ENCODE assay signal across 17 cellular contexts in the genomic region with DNA sequence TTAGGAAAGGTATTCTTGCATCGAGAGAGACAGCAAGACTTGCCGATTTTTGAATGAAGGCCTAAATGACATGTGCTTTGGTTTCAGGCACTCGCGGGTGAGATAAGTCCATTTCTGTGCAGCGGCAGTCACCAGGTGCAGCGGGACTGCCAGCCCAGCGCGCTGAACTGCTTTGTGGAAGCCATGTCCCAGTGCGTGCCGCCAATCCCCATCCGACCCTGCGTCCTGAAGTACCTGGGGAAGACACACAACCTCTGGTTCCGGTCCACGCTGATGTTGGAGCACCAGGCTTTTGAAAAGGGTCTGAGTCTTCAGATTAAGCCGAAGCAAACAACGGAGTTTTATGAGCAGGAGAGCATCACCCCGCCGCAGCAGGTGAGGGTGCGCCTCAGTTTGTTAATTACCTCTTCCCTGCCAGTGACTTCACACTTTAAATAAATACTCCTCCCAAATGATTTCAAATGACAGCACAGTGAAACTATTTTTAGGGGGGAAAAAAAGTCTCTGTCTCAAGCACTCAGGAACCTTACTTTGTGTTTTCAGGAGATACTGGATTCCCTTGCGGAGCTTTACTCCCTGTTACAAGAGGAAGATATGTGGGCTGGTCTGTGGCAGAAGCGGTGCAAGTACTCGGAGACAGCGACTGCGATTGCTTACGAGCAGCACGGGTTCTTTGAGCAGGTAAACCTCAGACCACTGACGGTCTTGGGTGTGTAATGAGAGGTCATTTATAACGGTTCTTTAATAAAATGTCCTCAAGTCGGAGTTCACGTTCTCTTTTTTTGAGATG.
DNase-seq lines count a peak whose midpoint lies in the region; ATAC-seq and TF ChIP-seq lines count a peak whose summit lies in the region.
"Had no signal": no experiment of that assay in that cellular context is flagged by ENCODE, and none has a peak within 500 bp of the region (broad histone marks: within the 10 kb centered on the region; RNA-seq: fewer than 3 reads in every experiment).

No MANE protein-coding gene starts in this region.

- no peak for TF ChIP-seq EP300 in tibial nerve (IDR thresholded peaks at IDR 0.05)

- no peak overlapping the region for H3K4me3 ChIP-seq in left ventricle myocardium inferior
- no peak overlapping the region for H3K4me3 ChIP-seq in right atrium auricular region
- no peak overlapping the region for H3K4me3 ChIP-seq in osteoblast (ENCODE audit: insufficient read depth, low read length)
- no peak overlapping the region for H3K4me3 ChIP-seq in upper lobe of right lung
- H3K4me3 ChIP-seq in tibial nerve, result no peak overlapping the region
- H3K4me3 ChIP-seq: A549, GM23338 had no signal

- H3K36me3 Mint-ChIP-seq in activated CD8-positive, alpha-beta memory T cell treated with anti-CD3 and anti-CD28 coated beads, Interleukin-2, amount 10 ng/mL, durations not matched to agents 7 days and 5 days, result peaks cover 52% of the 10 kb centered on the region

- H3K36me3 ChIP-seq in left ventricle myocardium inferior, result peaks cover 96% of the 10 kb centered on the region
- H3K36me3 ChIP-seq in right atrium auricular region, result peaks cover 81% of the 10 kb centered on the region
- H3K36me3 ChIP-seq in osteoblast (ENCODE audit: insufficient read depth, low read length), result peaks cover 92% of the 10 kb centered on the region
- H3K36me3 ChIP-seq in upper lobe of right lung, result peaks cover 100% of the 10 kb centered on the region
- peaks cover 10 to 100% (median 68%) of the 10 kb centered on the region in 3 donors for H3K36me3 ChIP-seq in tibial nerve

- H3K9me3 ChIP-seq in left ventricle myocardium inferior (replicated peaks) (no peaks in the 10 kb centered on the region), right atrium auricular region (no peaks in the 10 kb centered on the region), osteoblast (ENCODE audit: low read depth, low read length) (no peaks in the 10 kb centered on the region), upper lobe of right lung (no peaks in the 10 kb centered on the region), tibial nerve (no peaks in the 10 kb centered on the region)
- H3K9me3 ChIP-seq: A549, Caco-2 had no signal

- H3K27ac Mint-ChIP-seq in activated CD8-positive, alpha-beta memory T cell treated with anti-CD3 and anti-CD28 coated beads, Interleukin-2, amount 10 ng/mL, durations not matched to agents 7 days and 5 days, result no peak overlapping the region
- H3K27ac Mint-ChIP-seq: CD4-positive, alpha-beta T cell; GM23338 had no signal

- ATAC-seq in activated CD8-positive, alpha-beta memory T cell treated with anti-CD3 and anti-CD28 coated beads, Interleukin-2, amount 10 ng/mL, durations not matched to agents 7 days and 5 days, result no peak
- ATAC-seq in upper lobe of right lung, result no peak
- ATAC-seq: A549, GM23338 had no signal

- 97% methylated on average over 30 of the region's 30 CpGs for WGBS in tibial nerve, 2 donors

- no peaks in the 10 kb centered on the region for H4K20me1 ChIP-seq in osteoblast (ENCODE audit: insufficient read depth, low read length)

- TF ChIP-seq POLR2A in tibial nerve (IDR thresholded peaks at IDR 0.05), result no peak

- DNase-seq in activated CD8-positive, alpha-beta memory T cell treated with anti-CD3 and anti-CD28 coated beads for 24 hours, result peak; percentile 24
- DNase-seq in activated CD8-positive, alpha-beta memory T cell treated with anti-CD3 and anti-CD28 coated beads, Interleukin-2, amount 10 ng/mL, durations not matched to agents 7 days and 5 days, result no peak
- DNase-seq in left ventricle myocardium inferior (no peak), right atrium auricular region (ENCODE audit: low spot score) (no peak), osteoblast (ENCODE audit: insufficient read length, low spot score, missing footprints) (peak; percentile 29), upper lobe of right lung (peak; percentile 58), kidney tubule cell (ENCODE audit: low spot score) (no peak), tibial nerve (ENCODE audit: low spot score in 2 of 2) (no peak)
- DNase-seq: AML-193; Caco-2; CD4-positive, alpha-beta T cell; HCEC 1CT had no signal

- CTCF ChIA-PET in activated CD8-positive, alpha-beta memory T cell treated with anti-CD3 and anti-CD28 coated beads, Interleukin-2, amount 10 ng/mL, durations not matched to agents 7 days and 5 days (lab: Charles Lee), result no interaction called here

- no peak overlapping the region for H3K4me3 Mint-ChIP-seq in activated CD8-positive, alpha-beta memory T cell treated with anti-CD3 and anti-CD28 coated beads, Interleukin-2, amount 10 ng/mL, durations not matched to agents 7 days and 5 days
- H3K4me3 Mint-ChIP-seq: CD4-positive, alpha-beta T cell; GM23338 had no signal

- no peaks in the 10 kb centered on the region for H3K27me3 ChIP-seq in left ventricle myocardium inferior (ENCODE audit: low read depth)
- no peaks in the 10 kb centered on the region for H3K27me3 ChIP-seq in right atrium auricular region
- no peaks in the 10 kb centered on the region for H3K27me3 ChIP-seq in osteoblast (ENCODE audit: insufficient read depth, low read length)
- H3K27me3 ChIP-seq in upper lobe of right lung, result no peaks in the 10 kb centered on the region
- H3K27me3 ChIP-seq in tibial nerve, result no peaks in the 10 kb centered on the region

- peak overlapping the region; percentile 81 for H3K27ac ChIP-seq in left ventricle myocardium inferior (replicated peaks)
- peak overlapping the region in 1 of 2 donors; percentile 67 for H3K27ac ChIP-seq in right atrium auricular region
- H3K27ac ChIP-seq in osteoblast (ENCODE audit: low read depth, low read length), result no peak overlapping the region
- H3K27ac ChIP-seq in upper lobe of right lung, result no peak overlapping the region
- H3K27ac ChIP-seq in tibial nerve, result no peak overlapping the region
- H3K27ac ChIP-seq: 22Rv1, A549, C4-2B, HL-60 had no signal

- H3K4me1 ChIP-seq in left ventricle myocardium inferior, result peaks cover 21% of the 10 kb centered on the region
- H3K4me1 ChIP-seq in right atrium auricular region, result no peaks in the 10 kb centered on the region
- H3K4me1 ChIP-seq in osteoblast (ENCODE audit: insufficient read depth, low read length), result no peaks in the 10 kb centered on the region
- no peaks in the 10 kb centered on the region for H3K4me1 ChIP-seq in upper lobe of right lung
- no peaks in the 10 kb centered on the region for H3K4me1 ChIP-seq in tibial nerve
- H3K4me1 ChIP-seq: A549, Caco-2 had no signal

- no peaks in the 10 kb centered on the region for H3K79me2 ChIP-seq in osteoblast (ENCODE audit: insufficient read depth, low read length)

- H2AFZ ChIP-seq in osteoblast (ENCODE audit: low read length), result no peak overlapping the region
- H2AFZ ChIP-seq: GM23338 had no signal

- no peaks in the 10 kb centered on the region for H3K9me3 Mint-ChIP-seq in activated CD8-positive, alpha-beta memory T cell treated with anti-CD3 and anti-CD28 coated beads, Interleukin-2, amount 10 ng/mL, durations not matched to agents 7 days and 5 days (ENCODE audit: low read depth)
- H3K9me3 Mint-ChIP-seq: CD4-positive, alpha-beta T cell; GM23338 had no signal

- H3K4me2 ChIP-seq in osteoblast (ENCODE audit: insufficient read depth, low read length), result no peak overlapping the region
- H3K4me2 ChIP-seq: A549, GM23338 had no signal

- no peaks in the 10 kb centered on the region for H3K4me1 Mint-ChIP-seq in activated CD8-positive, alpha-beta memory T cell treated with anti-CD3 and anti-CD28 coated beads, Interleukin-2, amount 10 ng/mL, durations not matched to agents 7 days and 5 days
- H3K4me1 Mint-ChIP-seq: GM23338 had no signal

- no peak for TF ChIP-seq CTCF in left ventricle myocardium inferior (IDR thresholded peaks at IDR 0.05; ENCODE audit: borderline replicate concordance)
- TF ChIP-seq CTCF in right atrium auricular region (IDR thresholded peaks at IDR 0.05), result no peak
- no peak for TF ChIP-seq CTCF in osteoblast (IDR thresholded peaks at IDR 0.05; ENCODE audit: extremely low read depth, low read depth, low read length)
- TF ChIP-seq CTCF in upper lobe of right lung (IDR thresholded peaks at IDR 0.05), result no peak
- no peak for TF ChIP-seq CTCF in tibial nerve (IDR thresholded peaks at IDR 0.05)

- H3K27me3 Mint-ChIP-seq in activated CD8-positive, alpha-beta memory T cell treated with anti-CD3 and anti-CD28 coated beads, Interleukin-2, amount 10 ng/mL, durations not matched to agents 7 days and 5 days, result no peaks in the 10 kb centered on the region
- H3K27me3 Mint-ChIP-seq: CD4-positive, alpha-beta T cell had no signal

- intact Hi-C loops in left ventricle myocardium inferior (cut with micrococcal nuclease), result no loop called here
- intact Hi-C loops in upper lobe of right lung (cut with DNase I), result loop anchor here (10.0 kb wide), 1 partner anchor 72 kb away; no protein-coding TSS in a partner anchor

Comparison
In these comparisons a context has a peak if more than half of its experiments do, and no peak if none do; other contexts are left out.
1. DNase-seq: peak in activated CD8-positive, alpha-beta memory T cell treated with anti-CD3 and anti-CD28 coated beads for 24 hours (single experiment), osteoblast (single experiment) and upper lobe of right lung (single experiment); none in activated CD8-positive, alpha-beta memory T cell treated with anti-CD3 and anti-CD28 coated beads, Interleukin-2, amount 10 ng/mL, durations not matched to agents 7 days and 5 days (single experiment), left ventricle myocardium inferior (single experiment), right atrium auricular region (single experiment), kidney tubule cell (single experiment) and tibial nerve (0 of 2).